In genomic region chr1:167630568-167631385, GRCh38 we compare ENCODE assay signal across 7 cellular contexts. TPM values are rescaled to one million over a fixed set of nuclear protein-coding genes. Genes with fewer than 3 reads are reported as not detected.
A peak's percentile ranks its signal among the peaks of the same experiment; 100 is the strongest.
DNase-seq lines count a peak whose midpoint lies in the region; ATAC-seq, FAIRE-seq and TF ChIP-seq lines count a peak whose summit lies in the region.

No MANE protein-coding gene starts in this region.

- peak; percentile 59 for DNase-seq in GM19239 (ENCODE audit: insufficient read length, low spot score)
- no peak for DNase-seq in Panc1 (ENCODE audit: low read depth, low spot score)
- DNase-seq in effector memory CD8-positive, alpha-beta T cell: peak in 1 of 3 experiments; percentile 15
- peak in 4 of 10 donors; percentile 22 to 56 (median 49) for DNase-seq in naive thymus-derived CD8-positive, alpha-beta T cell
- no peak for DNase-seq in GOT3 (lab: John Stamatoyannopoulos, UW)
- DNase-seq in NCI-H2081 treated with DMSO at 0.1 percent for 48 hours (lab: John Stamatoyannopoulos, UW): no peak

- no peaks in the 10 kb centered on the region for H3K27me3 ChIP-seq in Panc1 (ENCODE audit: control insufficient read depth, insufficient read depth, low read length)

- peaks cover 29% of the 10 kb centered on the region for H3K4me1 ChIP-seq in Panc1 (ENCODE audit: control insufficient read depth, insufficient read depth, low read length)

- no peaks in the 10 kb centered on the region for H3K27me3 Mint-ChIP-seq in effector memory CD8-positive, alpha-beta T cell
- H3K27me3 Mint-ChIP-seq in naive thymus-derived CD8-positive, alpha-beta T cell: no peaks in the 10 kb centered on the region

- intact Hi-C loops in Panc1 (cut with micrococcal nuclease; ENCODE audit: unreplicated experiment): no loop called here

- H3K9me3 ChIP-seq in Panc1 (ENCODE audit: control insufficient read depth, insufficient read depth, low read depth, low read length): no peaks in the 10 kb centered on the region

- peak overlapping the region; percentile 87 to 96 for H3K4me3 Mint-ChIP-seq in effector memory CD8-positive, alpha-beta T cell
- H3K4me3 Mint-ChIP-seq in naive thymus-derived CD8-positive, alpha-beta T cell: peak overlapping the region; percentile 88 to 99 (median 95)

- peak overlapping the region; percentile 42 to 58 for H3K4me3 ChIP-seq in Panc1 (ENCODE audit: low read depth in 2 of 2, low read length in 2 of 2)

- CTCF ChIA-PET in Panc1 (lab: Charles Lee): no interaction called here

- peak overlapping the region; percentile 63; the same call in 1 of the 2 replicates for H3K27ac ChIP-seq in Panc1 (ENCODE audit: low read length)

- no TSS peak for BruUV-seq in Panc1 (replicated peaks; lab: Mats Ljungman, UMichigan)

- POLR2A ChIA-PET in Panc1 (lab: Charles Lee): interaction anchor here (0.6 to 0.7 kb wide), 2 partner anchors 91 to 1456 kb away, joined by 3 to 8 read pairs; partner anchors contain the start of gene MPZL1
- POLR2A ChIA-PET in naive thymus-derived CD8-positive, alpha-beta T cell (lab: Charles Lee): interaction anchor here (0.7 to 15.9 kb wide), 11 partner anchors 8 to 410 kb away, joined by 3 to 315 read pairs (median 7); partner anchors contain the start of genes CD247, CREG1, DCAF6 and POU2F1

- H3K9me3 Mint-ChIP-seq in effector memory CD8-positive, alpha-beta T cell: no peaks in the 10 kb centered on the region
- peaks cover 0 to 3% (median 0%) of the 10 kb centered on the region in 9 donors for H3K9me3 Mint-ChIP-seq in naive thymus-derived CD8-positive, alpha-beta T cell

- FAIRE-seq in GM19239 (lab: Jason Lieb, UNC): peak; percentile 94

- ATAC-seq in Panc1: no peak
- ATAC-seq in effector memory CD8-positive, alpha-beta T cell (replicated peaks): peak; percentile 24
- ATAC-seq in naive thymus-derived CD8-positive, alpha-beta T cell: peak; percentile 17 to 20
- no peak for ATAC-seq in GM19328 (IDR thresholded peaks at IDR 0.05; ENCODE audit: unreplicated experiment)

- peaks cover 44% of the 10 kb centered on the region for H3K36me3 Mint-ChIP-seq in effector memory CD8-positive, alpha-beta T cell (ENCODE audit: insufficient read depth)
- H3K36me3 Mint-ChIP-seq in naive thymus-derived CD8-positive, alpha-beta T cell: peaks cover 8 to 26% (median 15%) of the 10 kb centered on the region in 3 donors

- H3K36me3 ChIP-seq in Panc1 (ENCODE audit: control insufficient read depth, insufficient read depth, low read length): no peaks in the 10 kb centered on the region

- TF ChIP-seq CTCF in Panc1 (IDR thresholded peaks at IDR 0.05): no peak

- H3K27ac Mint-ChIP-seq in effector memory CD8-positive, alpha-beta T cell: peak overlapping the region; percentile 84 to 96
- H3K27ac Mint-ChIP-seq in naive thymus-derived CD8-positive, alpha-beta T cell: peak overlapping the region; percentile 56 to 100 (median 97)

- peaks cover 73 to 79% of the 10 kb centered on the region in 2 donors for H3K4me1 Mint-ChIP-seq in effector memory CD8-positive, alpha-beta T cell (ENCODE audit: low read depth in 2 of 2)
- peaks cover 38 to 90% (median 82%) of the 10 kb centered on the region in 4 donors for H3K4me1 Mint-ChIP-seq in naive thymus-derived CD8-positive, alpha-beta T cell

- in situ Hi-C loops in Panc1 (cut with HindIII; ENCODE audit: low pct_unique_long_range_greater_than_20kb, low sequenced_read_pairs): no loop called here

RNA-seq across cellular contexts. Expression of gene RCSD1, which starts 0.7 kb away (rescaled TPM):
- 1.4 TPM for total RNA-seq in Panc1 (2021; ENCODE audit: unreplicated experiment)
- 1.3 TPM for polyA plus RNA-seq in Panc1 (2012; ENCODE audit: insufficient read length)
- 100 to 1,000 TPM; 149 to 156 TPM for total RNA-seq in naive thymus-derived CD8-positive, alpha-beta T cell
- polyA plus RNA-seq in naive thymus-derived CD8-positive, alpha-beta T cell: 100 to 1,000 TPM; 121 to 132 (median 124) TPM

Comparison
In these comparisons a context has a peak if more than half of its experiments do, and no peak if none do; other contexts are left out.
1. ATAC-seq: peak in effector memory CD8-positive, alpha-beta T cell (single experiment) and naive thymus-derived CD8-positive, alpha-beta T cell (2 of 2); none in Panc1 (single experiment) and GM19328 (single experiment).
2. RNA of gene RCSD1, which starts 0.7 kb away (total RNA-seq): 149 to 156 TPM in naive thymus-derived CD8-positive, alpha-beta T cell; 1.4 TPM in Panc1 (single experiment); every median in the first group is over 10 times any median in the second.